ENCODE assay signal across 20 cellular contexts in the genomic region with DNA sequence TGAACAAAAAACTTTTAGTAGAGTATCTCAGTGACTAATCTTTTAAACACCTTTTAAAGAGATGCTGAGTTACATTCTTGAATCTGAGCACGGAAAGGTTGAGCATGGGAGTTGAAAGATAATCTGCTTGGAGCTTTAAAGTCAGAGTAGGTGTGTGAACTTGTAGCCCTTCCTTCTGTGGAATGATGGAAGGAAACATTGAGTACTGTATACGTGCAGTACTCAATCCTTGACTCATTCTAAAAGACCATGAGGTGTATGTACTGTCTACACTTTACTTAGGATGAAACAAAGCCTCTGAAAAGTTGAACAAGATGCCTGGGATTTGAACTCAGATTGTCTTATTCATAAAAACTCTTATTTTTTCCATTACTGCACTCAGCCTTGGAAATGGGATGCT. TPM values are rescaled to one million over a fixed set of nuclear protein-coding genes. Genes with fewer than 3 reads are reported as not detected.
A peak's percentile ranks its signal among the peaks of the same experiment; 100 is the strongest.
DNase-seq lines count a peak whose midpoint lies in the region; ATAC-seq and TF ChIP-seq lines count a peak whose summit lies in the region.
"Had no signal": no experiment of that assay in that cellular context is flagged by ENCODE, and none has a peak within 500 bp of the region (broad histone marks: within the 10 kb centered on the region; RNA-seq: fewer than 3 reads in every experiment).

No MANE protein-coding gene starts in this region.

- intact Hi-C loops in activated CD4-positive, alpha-beta memory T cell treated with anti-CD3 and anti-CD28 coated beads for 36 hours (cut with micrococcal nuclease): loop anchor here (5.0 kb wide), 2 partner anchors 679 to 1024 kb away; a partner anchor contains a TSS

- H3K27me3 Mint-ChIP-seq in activated naive CD4-positive, alpha-beta T cell treated with anti-CD3 and anti-CD28 coated beads, Interleukin-2, amount 10 ng/mL, durations not matched to agents 7 days and 5 days: peaks cover 8% of the 10 kb centered on the region
- H3K27me3 Mint-ChIP-seq in activated CD4-positive, alpha-beta memory T cell treated with anti-CD3 and anti-CD28 coated beads for 36 hours: no peaks in the 10 kb centered on the region
- H3K27me3 Mint-ChIP-seq in endothelial cell (ENCODE audit: unreplicated experiment): peaks cover 19% of the 10 kb centered on the region
- H3K27me3 Mint-ChIP-seq in type B pancreatic cell: no peaks in the 10 kb centered on the region
- H3K27me3 Mint-ChIP-seq: CD4-positive, alpha-beta memory T cell; natural killer cell treated with Interleukin-12 subunit alpha and Interleukin-12 subunit beta and Interleukin-15 and Interleukin-18, amount 100 ng/mL, for 72 hours; stimulated activated memory B cell treated with anti-CD40 and anti-IgM and Interleukin-4, amounts not matched to agents 10 μg/mL and 1 μg/mL and 100 μg/mL, for 72 hours had no signal

- TF ChIP-seq CTCF in endothelial cell (IDR thresholded peaks at IDR 0.05; ENCODE audit: unreplicated experiment) (no peak), type B pancreatic cell (conservative IDR thresholded peaks at IDR 0.05) (no peak)

- H3K9me3 Mint-ChIP-seq in activated naive CD4-positive, alpha-beta T cell treated with anti-CD3 and anti-CD28 coated beads, Interleukin-2, amount 50 U/mL, for 72 hours: no peaks in the 10 kb centered on the region
- H3K9me3 Mint-ChIP-seq in activated naive CD4-positive, alpha-beta T cell treated with anti-CD3 and anti-CD28 coated beads, Interleukin-2, amount 10 ng/mL, durations not matched to agents 7 days and 5 days: no peaks in the 10 kb centered on the region
- no peaks in the 10 kb centered on the region for H3K9me3 Mint-ChIP-seq in activated CD4-positive, alpha-beta memory T cell treated with anti-CD3 and anti-CD28 coated beads for 36 hours
- H3K9me3 Mint-ChIP-seq in endothelial cell (ENCODE audit: unreplicated experiment) (no peaks in the 10 kb centered on the region), type B pancreatic cell (peaks cover 6% of the 10 kb centered on the region)
- H3K9me3 Mint-ChIP-seq: mesothelial cell of epicardium; natural killer cell treated with Interleukin-12 subunit alpha and Interleukin-12 subunit beta and Interleukin-15 and Interleukin-18, amount 100 ng/mL, for 72 hours; stimulated activated memory B cell treated with anti-CD40 and anti-IgM and Interleukin-4, amounts not matched to agents 10 μg/mL and 1 μg/mL and 100 μg/mL, for 72 hours had no signal

- no peak overlapping the region for H3K4me3 Mint-ChIP-seq in activated naive CD4-positive, alpha-beta T cell treated with anti-CD3 and anti-CD28 coated beads, Interleukin-2, amount 10 ng/mL, durations not matched to agents 7 days and 5 days
- H3K4me3 Mint-ChIP-seq in activated CD4-positive, alpha-beta memory T cell treated with anti-CD3 and anti-CD28 coated beads for 36 hours: peak overlapping the region; percentile 30
- no peak overlapping the region for H3K4me3 Mint-ChIP-seq in endothelial cell (ENCODE audit: unreplicated experiment)
- H3K4me3 Mint-ChIP-seq in type B pancreatic cell: peak overlapping the region; percentile 51
- H3K4me3 Mint-ChIP-seq: stimulated activated memory B cell treated with anti-CD40 and anti-IgM and Interleukin-4, amounts not matched to agents 10 μg/mL and 1 μg/mL and 100 μg/mL, for 72 hours had no signal

- CTCF ChIA-PET in activated naive CD4-positive, alpha-beta T cell treated with anti-CD3 and anti-CD28 coated beads, Interleukin-2, amount 10 ng/mL, durations not matched to agents 7 days and 5 days (lab: Charles Lee): no interaction called here
- CTCF ChIA-PET in activated CD4-positive, alpha-beta memory T cell treated with anti-CD3 and anti-CD28 coated beads for 36 hours (lab: Charles Lee): interaction anchor here (0.5 kb wide), 1 partner anchor 970 kb away, joined by 3 read pairs; no protein-coding TSS in a partner anchor

- peak; percentile 26 to 54 for ATAC-seq in activated naive CD4-positive, alpha-beta T cell treated with anti-CD3 and anti-CD28 coated beads, Interleukin-2, amount 50 U/mL, for 72 hours
- ATAC-seq: left lobe of liver; natural killer cell treated with Interleukin-12 subunit alpha and Interleukin-12 subunit beta and Interleukin-15 and Interleukin-18, amount 100 ng/mL, for 72 hours; stimulated activated memory B cell treated with anti-CD40 and anti-IgM and Interleukin-4, amounts not matched to agents 10 μg/mL and 1 μg/mL and 100 μg/mL, for 72 hours had no signal

- no peak for DNase-seq in activated naive CD4-positive, alpha-beta T cell treated with anti-CD3 and anti-CD28 coated beads, Interleukin-2, amount 50 U/mL, for 72 hours (ENCODE audit: low spot score in 2 of 2)
- no peak for DNase-seq in activated naive CD4-positive, alpha-beta T cell treated with anti-CD3 and anti-CD28 coated beads, Interleukin-2, amount 10 ng/mL, durations not matched to agents 7 days and 5 days
- no peak for DNase-seq in activated CD4-positive, alpha-beta memory T cell treated with anti-CD3 and anti-CD28 coated beads for 36 hours
- no peak for DNase-seq in endothelial cell (ENCODE audit: low spot score)
- DNase-seq in type B pancreatic cell (ENCODE audit: extremely low spot score, unreplicated experiment): no peak
- DNase-seq in stimulated activated CD8-positive, alpha-beta memory T cell treated with anti-CD3 and anti-CD28 coated beads, Interleukin-4, amount 100 ng/mL, for 48 hours: no peak
- no peak for DNase-seq in NCI-H345 (lab: John Stamatoyannopoulos, UW)
- no peak for DNase-seq in NCI-H187 treated with DMSO at 0.1 percent for 48 hours (lab: John Stamatoyannopoulos, UW)
- DNase-seq: CD4-positive, alpha-beta memory T cell; DMS53; GOT3; KG1; NCI-H1048; NCI-H2029 treated with DMSO at 0.1 percent for 48 hours; NCI-H446 treated with DMSO at 0.1 percent for 48 hours; posterior cingulate gyrus had no signal

- peaks cover 19 to 69% of the 10 kb centered on the region in 2 donors for H3K36me3 Mint-ChIP-seq in activated naive CD4-positive, alpha-beta T cell treated with anti-CD3 and anti-CD28 coated beads, Interleukin-2, amount 50 U/mL, for 72 hours
- H3K36me3 Mint-ChIP-seq in activated naive CD4-positive, alpha-beta T cell treated with anti-CD3 and anti-CD28 coated beads, Interleukin-2, amount 10 ng/mL, durations not matched to agents 7 days and 5 days: peaks cover 34% of the 10 kb centered on the region
- H3K36me3 Mint-ChIP-seq in activated CD4-positive, alpha-beta memory T cell treated with anti-CD3 and anti-CD28 coated beads for 36 hours: peaks cover 36% of the 10 kb centered on the region
- H3K36me3 Mint-ChIP-seq in endothelial cell (ENCODE audit: low read depth, unreplicated experiment) (peaks cover 15% of the 10 kb centered on the region), type B pancreatic cell (peaks cover 30% of the 10 kb centered on the region)

- POLR2A ChIA-PET in activated CD4-positive, alpha-beta memory T cell treated with anti-CD3 and anti-CD28 coated beads for 36 hours (lab: Charles Lee): no interaction called here

- peaks cover 39% of the 10 kb centered on the region for H3K4me1 Mint-ChIP-seq in activated naive CD4-positive, alpha-beta T cell treated with anti-CD3 and anti-CD28 coated beads, Interleukin-2, amount 10 ng/mL, durations not matched to agents 7 days and 5 days
- peaks cover 56% of the 10 kb centered on the region for H3K4me1 Mint-ChIP-seq in activated CD4-positive, alpha-beta memory T cell treated with anti-CD3 and anti-CD28 coated beads for 36 hours (ENCODE audit: low read depth)
- H3K4me1 Mint-ChIP-seq in endothelial cell (ENCODE audit: unreplicated experiment) (peaks cover 44% of the 10 kb centered on the region), type B pancreatic cell (ENCODE audit: unreplicated experiment) (peaks cover 34% of the 10 kb centered on the region)

- peak overlapping the region; percentile 85 to 96 for H3K27ac Mint-ChIP-seq in activated naive CD4-positive, alpha-beta T cell treated with anti-CD3 and anti-CD28 coated beads, Interleukin-2, amount 50 U/mL, for 72 hours
- no peak overlapping the region for H3K27ac Mint-ChIP-seq in activated naive CD4-positive, alpha-beta T cell treated with anti-CD3 and anti-CD28 coated beads, Interleukin-2, amount 10 ng/mL, durations not matched to agents 7 days and 5 days
- H3K27ac Mint-ChIP-seq in activated CD4-positive, alpha-beta memory T cell treated with anti-CD3 and anti-CD28 coated beads for 36 hours: peak overlapping the region; percentile 89
- H3K27ac Mint-ChIP-seq in endothelial cell (ENCODE audit: unreplicated experiment) (peak overlapping the region; percentile 11), type B pancreatic cell (no peak overlapping the region)
- H3K27ac Mint-ChIP-seq: mesothelial cell of epicardium; natural killer cell treated with Interleukin-12 subunit alpha and Interleukin-12 subunit beta and Interleukin-15 and Interleukin-18, amount 100 ng/mL, for 72 hours; stimulated activated memory B cell treated with anti-CD40 and anti-IgM and Interleukin-4, amounts not matched to agents 10 μg/mL and 1 μg/mL and 100 μg/mL, for 72 hours had no signal

RNA-seq across cellular contexts. Expression of a gene that starts 3.4 kb away (rescaled TPM):
- total RNA-seq in activated naive CD4-positive, alpha-beta T cell treated with anti-CD3 and anti-CD28 coated beads, Interleukin-2, amount 50 U/mL, for 72 hours: 10 to 100 TPM; 43.7 to 62.2 TPM
- total RNA-seq in activated CD4-positive, alpha-beta memory T cell treated with anti-CD3 and anti-CD28 coated beads for 36 hours: 10 to 100 TPM; 69.2 to 70.8 TPM
- total RNA-seq in endothelial cell (ENCODE audit: unreplicated experiment) (37.1 TPM), type B pancreatic cell (ENCODE audit: low replicate concordance) (33.1 and 35.6 TPM in 2 replicates)

RNA-seq across cellular contexts. Expression of a gene that starts 3.5 kb away (rescaled TPM):
- total RNA-seq in activated naive CD4-positive, alpha-beta T cell treated with anti-CD3 and anti-CD28 coated beads, Interleukin-2, amount 50 U/mL, for 72 hours: 100 to 1,000 TPM; 166 to 309 TPM
- 100 to 1,000 TPM; 264 to 277 TPM for total RNA-seq in activated CD4-positive, alpha-beta memory T cell treated with anti-CD3 and anti-CD28 coated beads for 36 hours
- total RNA-seq in endothelial cell (ENCODE audit: unreplicated experiment) (374 TPM), type B pancreatic cell (ENCODE audit: low replicate concordance) (267 and 448 TPM in 2 replicates)

RNA-seq across cellular contexts. Expression of a gene that starts 60.0 kb away (rescaled TPM):
- total RNA-seq in activated naive CD4-positive, alpha-beta T cell treated with anti-CD3 and anti-CD28 coated beads, Interleukin-2, amount 50 U/mL, for 72 hours: 100 to 1,000 TPM; 260 to 462 TPM
- total RNA-seq in activated CD4-positive, alpha-beta memory T cell treated with anti-CD3 and anti-CD28 coated beads for 36 hours: 100 to 1,000 TPM; 398 to 400 TPM
- total RNA-seq in endothelial cell (ENCODE audit: unreplicated experiment): 353 TPM
- 225 and 367 TPM in 2 replicates for total RNA-seq in type B pancreatic cell (ENCODE audit: low replicate concordance)

Comparison
In these comparisons a context has a peak if more than half of its experiments do, and no peak if none do; other contexts are left out.
1. H3K27ac Mint-ChIP-seq: peak in activated naive CD4-positive, alpha-beta T cell treated with anti-CD3 and anti-CD28 coated beads, Interleukin-2, amount 50 U/mL, for 72 hours (2 of 2), activated CD4-positive, alpha-beta memory T cell treated with anti-CD3 and anti-CD28 coated beads for 36 hours (single experiment) and endothelial cell (single experiment); none in activated naive CD4-positive, alpha-beta T cell treated with anti-CD3 and anti-CD28 coated beads, Interleukin-2, amount 10 ng/mL, durations not matched to agents 7 days and 5 days (single experiment) and type B pancreatic cell (single experiment).
2. H3K4me3 Mint-ChIP-seq: peak in activated CD4-positive, alpha-beta memory T cell treated with anti-CD3 and anti-CD28 coated beads for 36 hours (single experiment) and type B pancreatic cell (single experiment); none in activated naive CD4-positive, alpha-beta T cell treated with anti-CD3 and anti-CD28 coated beads, Interleukin-2, amount 10 ng/mL, durations not matched to agents 7 days and 5 days (single experiment) and endothelial cell (single experiment).